1 cellular context compared by ENCODE assay signal in the genomic region with DNA sequence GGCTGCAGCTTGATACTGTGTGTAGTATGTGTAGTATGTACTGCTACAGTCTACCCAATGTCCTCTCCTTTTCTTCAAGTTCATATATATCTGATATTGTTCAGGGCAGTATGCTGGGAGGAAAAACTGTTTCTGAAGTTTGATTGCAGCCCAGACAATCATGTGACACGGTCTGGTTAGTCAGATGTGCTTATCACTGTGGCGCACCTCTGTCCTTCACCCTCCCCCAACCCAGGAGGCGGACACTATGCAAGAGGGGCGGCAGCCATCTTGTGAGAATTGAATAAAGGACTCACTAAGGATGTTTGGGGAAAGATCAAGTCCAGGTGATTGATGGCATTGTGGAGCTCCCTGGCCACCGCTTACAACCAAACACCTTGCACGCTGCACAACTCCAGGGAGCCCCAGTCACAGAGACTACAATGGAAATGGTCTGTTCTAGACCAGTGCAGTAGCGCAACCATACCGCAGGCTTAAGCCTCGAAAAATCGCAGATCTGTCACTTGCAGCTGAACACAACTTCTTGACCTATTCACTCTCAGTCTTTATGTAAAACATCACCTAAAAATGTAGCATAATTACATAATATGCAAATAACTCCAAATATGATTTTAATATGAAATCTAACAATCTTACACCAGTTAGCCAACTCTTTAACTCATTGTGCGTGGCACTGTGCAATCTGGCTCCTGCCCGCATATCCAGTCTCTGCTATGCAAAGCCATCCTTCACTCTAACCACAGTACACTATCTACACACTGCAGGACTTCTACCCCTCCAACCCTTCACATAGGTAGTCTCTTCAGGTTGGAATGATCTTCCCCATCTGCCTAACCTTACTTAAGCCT.
TF ChIP-seq lines count a peak whose summit lies in the region.

No MANE protein-coding gene starts in this region.

TF ChIP-seq in K562, 482 proteins besides CTCF, POLR2A, EP300 and RAD21 (continued from another document and continues in another):
- TF ChIP-seq ZNF449 (CRISPR knock-in tag; IDR thresholded peaks at IDR 0.05): no peak
- TF ChIP-seq ZNF584 (CRISPR knock-in tag; IDR thresholded peaks at IDR 0.05; ENCODE audit: low read depth): no peak
- no peak for TF ChIP-seq KHSRP (IDR thresholded peaks at IDR 0.05)
- TF ChIP-seq ZNF282 (CRISPR knock-in tag; IDR thresholded peaks at IDR 0.05): no peak
- TF ChIP-seq JUND (IDR thresholded peaks at IDR 0.05; ENCODE audit: borderline replicate concordance, low read depth, low read length): 0 out of 2 replicates have a peak, but pooled peaks have one; percentile 15
- TF ChIP-seq JUND (tag; IDR thresholded peaks at IDR 0.05; ENCODE audit: borderline replicate concordance, low read depth, low read length): peak; percentile 18; the same call in 1 of the 3 replicates
- TF ChIP-seq ZC3H11A (IDR thresholded peaks at IDR 0.05; ENCODE audit: low read depth, low read length): no peak
- no peak for TF ChIP-seq FOXO4 (CRISPR knock-in tag; IDR thresholded peaks at IDR 0.05)
- TF ChIP-seq MEIS2 (IDR thresholded peaks at IDR 0.05; ENCODE audit: partially characterized antibody): peak; percentile 41
- TF ChIP-seq CCAR2 (IDR thresholded peaks at IDR 0.05; ENCODE audit: low read depth, low read length): no peak
- TF ChIP-seq, protein P1, sequence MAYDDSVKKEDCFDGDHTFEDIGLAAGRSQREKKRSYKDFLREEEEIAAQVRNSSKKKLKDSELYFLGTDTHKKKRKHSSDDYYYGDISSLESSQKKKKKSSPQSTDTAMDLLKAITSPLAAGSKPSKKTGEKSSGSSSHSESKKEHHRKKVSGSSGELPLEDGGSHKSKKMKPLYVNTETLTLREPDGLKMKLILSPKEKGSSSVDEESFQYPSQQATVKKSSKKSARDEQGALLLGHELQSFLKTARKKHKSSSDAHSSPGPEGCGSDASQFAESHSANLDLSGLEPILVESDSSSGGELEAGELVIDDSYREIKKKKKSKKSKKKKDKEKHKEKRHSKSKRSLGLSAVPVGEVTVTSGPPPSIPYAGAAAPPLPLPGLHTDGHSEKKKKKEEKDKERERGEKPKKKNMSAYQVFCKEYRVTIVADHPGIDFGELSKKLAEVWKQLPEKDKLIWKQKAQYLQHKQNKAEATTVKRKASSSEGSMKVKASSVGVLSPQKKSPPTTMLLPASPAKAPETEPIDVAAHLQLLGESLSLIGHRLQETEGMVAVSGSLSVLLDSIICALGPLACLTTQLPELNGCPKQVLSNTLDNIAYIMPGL (CRISPR knock-in tag; IDR thresholded peaks at IDR 0.05): no peak
- peak; percentile 28; the same call in 1 of the 2 replicates for TF ChIP-seq DPF2 (IDR thresholded peaks at IDR 0.05)
- TF ChIP-seq, protein P2, sequence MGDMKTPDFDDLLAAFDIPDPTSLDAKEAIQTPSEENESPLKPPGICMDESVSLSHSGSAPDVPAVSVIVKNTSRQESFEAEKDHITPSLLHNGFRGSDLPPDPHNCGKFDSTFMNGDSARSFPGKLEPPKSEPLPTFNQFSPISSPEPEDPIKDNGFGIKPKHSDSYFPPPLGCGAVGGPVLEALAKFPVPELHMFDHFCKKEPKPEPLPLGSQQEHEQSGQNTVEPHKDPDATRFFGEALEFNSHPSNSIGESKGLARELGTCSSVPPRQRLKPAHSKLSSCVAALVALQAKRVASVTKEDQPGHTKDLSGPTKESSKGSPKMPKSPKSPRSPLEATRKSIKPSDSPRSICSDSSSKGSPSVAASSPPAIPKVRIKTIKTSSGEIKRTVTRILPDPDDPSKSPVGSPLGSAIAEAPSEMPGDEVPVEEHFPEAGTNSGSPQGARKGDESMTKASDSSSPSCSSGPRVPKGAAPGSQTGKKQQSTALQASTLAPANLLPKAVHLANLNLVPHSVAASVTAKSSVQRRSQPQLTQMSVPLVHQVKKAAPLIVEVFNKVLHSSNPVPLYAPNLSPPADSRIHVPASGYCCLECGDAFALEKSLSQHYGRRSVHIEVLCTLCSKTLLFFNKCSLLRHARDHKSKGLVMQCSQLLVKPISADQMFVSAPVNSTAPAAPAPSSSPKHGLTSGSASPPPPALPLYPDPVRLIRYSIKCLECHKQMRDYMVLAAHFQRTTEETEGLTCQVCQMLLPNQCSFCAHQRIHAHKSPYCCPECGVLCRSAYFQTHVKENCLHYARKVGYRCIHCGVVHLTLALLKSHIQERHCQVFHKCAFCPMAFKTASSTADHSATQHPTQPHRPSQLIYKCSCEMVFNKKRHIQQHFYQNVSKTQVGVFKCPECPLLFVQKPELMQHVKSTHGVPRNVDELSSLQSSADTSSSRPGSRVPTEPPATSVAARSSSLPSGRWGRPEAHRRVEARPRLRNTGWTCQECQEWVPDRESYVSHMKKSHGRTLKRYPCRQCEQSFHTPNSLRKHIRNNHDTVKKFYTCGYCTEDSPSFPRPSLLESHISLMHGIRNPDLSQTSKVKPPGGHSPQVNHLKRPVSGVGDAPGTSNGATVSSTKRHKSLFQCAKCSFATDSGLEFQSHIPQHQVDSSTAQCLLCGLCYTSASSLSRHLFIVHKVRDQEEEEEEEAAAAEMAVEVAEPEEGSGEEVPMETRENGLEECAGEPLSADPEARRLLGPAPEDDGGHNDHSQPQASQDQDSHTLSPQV (IDR thresholded peaks at IDR 0.05): no peak
- TF ChIP-seq ZNF696 (CRISPR knock-in tag; conservative IDR thresholded peaks at IDR 0.05): no peak
- no peak for TF ChIP-seq ETV1 (tag; conservative IDR thresholded peaks at IDR 0.05; ENCODE audit: low read depth)
- TF ChIP-seq RAD51 (IDR thresholded peaks at IDR 0.05; ENCODE audit: borderline replicate concordance, low read depth): peak; percentile 72
- no peak for TF ChIP-seq NUFIP1 (IDR thresholded peaks at IDR 0.05; ENCODE audit: partially characterized antibody)
- no peak for TF ChIP-seq SAP30 (IDR thresholded peaks at IDR 0.05; ENCODE audit: borderline replicate concordance, insufficient read depth, low read depth, low read length, poor library complexity, severe bottlenecking)
- peak; percentile 76 for TF ChIP-seq CXXC5 (CRISPR knock-in tag; IDR thresholded peaks at IDR 0.05)
- no peak for TF ChIP-seq RBM14 (IDR thresholded peaks at IDR 0.05; ENCODE audit: borderline replicate concordance, insufficient read depth, low read depth, low read length)
- no peak for TF ChIP-seq ZNF253 (CRISPR knock-in tag; conservative IDR thresholded peaks at IDR 0.05)
- no peak for TF ChIP-seq BCOR (IDR thresholded peaks at IDR 0.05)
- peak; percentile 66; the same call in 1 of the 2 replicates for TF ChIP-seq TAL1 (IDR thresholded peaks at IDR 0.05)
- TF ChIP-seq SREBF2 (CRISPR knock-in tag; IDR thresholded peaks at IDR 0.05): no peak
- TF ChIP-seq ZNF24 (IDR thresholded peaks at IDR 0.05): no peak
- no peak for TF ChIP-seq PML (IDR thresholded peaks at IDR 0.05; ENCODE audit: low read length)
- no peak for TF ChIP-seq NR3C1 (CRISPR knock-in tag; IDR thresholded peaks at IDR 0.05)
- peak; percentile 74 for TF ChIP-seq USF2 (CRISPR knock-in tag; IDR thresholded peaks at IDR 0.05)
- TF ChIP-seq HNRNPUL1 (IDR thresholded peaks at IDR 0.05; ENCODE audit: low read length): no peak
- TF ChIP-seq NR2C1 (IDR thresholded peaks at IDR 0.05): no peak
- peak; percentile 35; the same call in 1 of the 2 replicates for TF ChIP-seq NR2C1 (tag; IDR thresholded peaks at IDR 0.05)
- no peak for TF ChIP-seq ZNF780A (CRISPR knock-in tag; IDR thresholded peaks at IDR 0.05)
- peak; percentile 84 for TF ChIP-seq CBFA2T3 (IDR thresholded peaks at IDR 0.05)
- TF ChIP-seq CBX3 (IDR thresholded peaks at IDR 0.05; ENCODE audit: borderline replicate concordance in 1 of 2, low read length in 2 of 2): peak in 1 of 2 experiments; percentile 66; a peak in 1 of 3 replicates
- TF ChIP-seq CHAMP1 (IDR thresholded peaks at IDR 0.05): peak; percentile 44; the same call in 1 of the 2 replicates
- TF ChIP-seq PTTG1 (tag; IDR thresholded peaks at IDR 0.05; ENCODE audit: low read depth): no peak
- TF ChIP-seq ZNF609 (CRISPR knock-in tag; IDR thresholded peaks at IDR 0.05; ENCODE audit: borderline replicate concordance): no peak
- TF ChIP-seq RBM39 (optimal IDR thresholded peaks at IDR 0.05; ENCODE audit: low read depth, low read length): no peak
- no peak for TF ChIP-seq DNMT1 (IDR thresholded peaks at IDR 0.05)
- peak; percentile 83 for TF ChIP-seq TEAD4 (IDR thresholded peaks at IDR 0.05; ENCODE audit: low read length)
- TF ChIP-seq TEAD4 (CRISPR knock-in tag; IDR thresholded peaks at IDR 0.05; ENCODE audit: borderline replicate concordance): no peak
- no peak for TF ChIP-seq ZNF316 (IDR thresholded peaks at IDR 0.05)
- TF ChIP-seq, protein P3, sequence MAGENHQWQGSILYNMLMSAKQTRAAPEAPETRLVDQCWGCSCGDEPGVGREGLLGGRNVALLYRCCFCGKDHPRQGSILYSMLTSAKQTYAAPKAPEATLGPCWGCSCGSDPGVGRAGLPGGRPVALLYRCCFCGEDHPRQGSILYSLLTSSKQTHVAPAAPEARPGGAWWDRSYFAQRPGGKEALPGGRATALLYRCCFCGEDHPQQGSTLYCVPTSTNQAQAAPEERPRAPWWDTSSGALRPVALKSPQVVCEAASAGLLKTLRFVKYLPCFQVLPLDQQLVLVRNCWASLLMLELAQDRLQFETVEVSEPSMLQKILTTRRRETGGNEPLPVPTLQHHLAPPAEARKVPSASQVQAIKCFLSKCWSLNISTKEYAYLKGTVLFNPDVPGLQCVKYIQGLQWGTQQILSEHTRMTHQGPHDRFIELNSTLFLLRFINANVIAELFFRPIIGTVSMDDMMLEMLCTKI (IDR thresholded peaks at IDR 0.05; ENCODE audit: partially characterized antibody): no peak
- no peak for TF ChIP-seq ETS2 (tag; IDR thresholded peaks at IDR 0.05; ENCODE audit: borderline replicate concordance, poor library complexity, severe bottlenecking)
